10 cellular contexts compared by ENCODE assay signal in genomic region chr10:103054621-103055020, GRCh38.
DNase-seq lines count a peak whose midpoint lies in the region; ATAC-seq and TF ChIP-seq lines count a peak whose summit lies in the region.
"Had no signal": no experiment of that assay in that cellular context is flagged by ENCODE, and none has a peak within 500 bp of the region (broad histone marks: within the 10 kb centered on the region; RNA-seq: fewer than 3 reads in every experiment).

No MANE protein-coding gene starts in this region.

- ATAC-seq in HG03175 (IDR thresholded peaks at IDR 0.05; ENCODE audit: unreplicated experiment) (peak; percentile 4), GM19351 (IDR thresholded peaks at IDR 0.05; ENCODE audit: unreplicated experiment) (no peak), GM21529 (IDR thresholded peaks at IDR 0.05; ENCODE audit: unreplicated experiment) (no peak)
- peak; percentile 29 to 34 for ATAC-seq in natural killer cell treated with Interleukin-12 subunit alpha and Interleukin-12 subunit beta and Interleukin-15 and Interleukin-18, amount 100 ng/mL, for 72 hours

- CTCF ChIA-PET in AG04450 (lab: Charles Lee): interaction anchor here (0.6 to 2.4 kb wide), 4 partner anchors 129 to 295 kb away, joined by 3 to 10 read pairs (median 4); partner anchors contain the start of gene CNNM2

- no peaks in the 10 kb centered on the region for H3K36me3 Mint-ChIP-seq in natural killer cell treated with Interleukin-12 subunit alpha and Interleukin-12 subunit beta and Interleukin-15 and Interleukin-18, amount 100 ng/mL, for 72 hours

- H3K27ac Mint-ChIP-seq in natural killer cell treated with Interleukin-12 subunit alpha and Interleukin-12 subunit beta and Interleukin-15 and Interleukin-18, amount 100 ng/mL, for 72 hours: peak overlapping the region; percentile 79 to 85

- H3K27ac ChIP-seq in AG04450 (ENCODE audit: low read depth, low read length) (peak overlapping the region; percentile 31), caudate nucleus (ENCODE audit: low read depth, low read length) (peak overlapping the region; percentile 5)

- peaks cover 4% of the 10 kb centered on the region; the same call in 1 of the 2 replicates for H3K9me3 ChIP-seq in AG04450 (ENCODE audit: control insufficient read depth, insufficient read depth, low read length)
- H3K9me3 ChIP-seq: pancreas had no signal

- no peaks in the 10 kb centered on the region for H3K27me3 Mint-ChIP-seq in natural killer cell treated with Interleukin-12 subunit alpha and Interleukin-12 subunit beta and Interleukin-15 and Interleukin-18, amount 100 ng/mL, for 72 hours

- no peaks in the 10 kb centered on the region for H3K27me3 ChIP-seq in AG04450 (ENCODE audit: control insufficient read depth, insufficient read depth, low read length)
- H3K27me3 ChIP-seq: pancreas had no signal

- no peak for TF ChIP-seq CTCF in AG04450 (IDR thresholded peaks at IDR 0.05; ENCODE audit: low read depth, low read length)

- H3K4me1 Mint-ChIP-seq in natural killer cell treated with Interleukin-12 subunit alpha and Interleukin-12 subunit beta and Interleukin-15 and Interleukin-18, amount 100 ng/mL, for 72 hours (ENCODE audit: low read depth in 2 of 2): peaks cover 15 to 18% of the 10 kb centered on the region in 2 donors

- DNase-seq in AG04450 (ENCODE audit: low read depth, low spot score): no peak
- peak in 15 of 61 donors; percentile 2 to 89 (median 9) for DNase-seq in caudate nucleus (lab: John Stamatoyannopoulos, UW)
- DNase-seq in natural killer cell treated with Interleukin-12 subunit alpha and Interleukin-12 subunit beta and Interleukin-15 and Interleukin-18, amount 100 ng/mL, for 72 hours (ENCODE audit: low spot score): no peak
- DNase-seq in activated CD4-positive, CD25-positive, alpha-beta regulatory T cell (lab: John Stamatoyannopoulos, UW): no peak
- no peak for DNase-seq in NCI-H1417 treated with DMSO at 0.1 percent for 48 hours (lab: John Stamatoyannopoulos, UW)
- DNase-seq: NCI-H1694 had no signal

- peak overlapping the region; percentile 90 for H3K4me3 Mint-ChIP-seq in natural killer cell treated with Interleukin-12 subunit alpha and Interleukin-12 subunit beta and Interleukin-15 and Interleukin-18, amount 100 ng/mL, for 72 hours

- POLR2A ChIA-PET in AG04450 (lab: Yijun Ruan, JAX): interaction anchor here (1.1 kb wide), 1 partner anchor 10 kb away, joined by 3 read pairs; no protein-coding TSS in a partner anchor

- no peaks in the 10 kb centered on the region for H3K9me3 Mint-ChIP-seq in natural killer cell treated with Interleukin-12 subunit alpha and Interleukin-12 subunit beta and Interleukin-15 and Interleukin-18, amount 100 ng/mL, for 72 hours

- H3K4me3 ChIP-seq in AG04450 (ENCODE audit: low read depth, low read length): no peak overlapping the region

Comparison
In these comparisons a context has a peak if more than half of its experiments do, and no peak if none do; other contexts are left out.
1. ATAC-seq: peak in HG03175 (single experiment) and natural killer cell treated with Interleukin-12 subunit alpha and Interleukin-12 subunit beta and Interleukin-15 and Interleukin-18, amount 100 ng/mL, for 72 hours (2 of 2); none in GM19351 (single experiment) and GM21529 (single experiment).